In the genomic region with DNA sequence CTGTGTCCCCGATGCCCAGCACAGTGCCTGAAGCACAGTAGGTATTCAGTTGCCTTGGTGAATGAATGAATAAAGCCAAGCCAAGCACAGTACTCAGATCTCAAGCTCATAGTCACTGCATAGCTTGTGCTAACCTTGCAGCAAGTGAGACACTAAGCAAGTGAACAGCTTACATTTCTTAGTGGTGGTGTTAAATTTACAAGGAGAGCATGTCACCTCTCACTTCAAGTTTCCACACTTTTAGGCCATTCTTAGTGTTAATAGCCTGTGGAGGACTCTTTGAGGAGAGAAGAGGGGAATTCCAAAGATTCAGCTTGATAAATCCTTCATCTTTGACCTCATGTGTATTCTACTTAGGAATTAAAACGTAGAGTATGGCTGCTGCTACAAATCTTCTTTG, we compare ENCODE assay signal across 18 cellular contexts.
DNase-seq lines count a peak whose midpoint lies in the region; ATAC-seq, FAIRE-seq and TF ChIP-seq lines count a peak whose summit lies in the region.
"Had no signal": no experiment of that assay in that cellular context is flagged by ENCODE, and none has a peak within 500 bp of the region (broad histone marks: within the 10 kb centered on the region; RNA-seq: fewer than 3 reads in every experiment).

No MANE protein-coding gene starts in this region.

- 42 to 83% methylated on average over 1 to 2 of the region's 2 CpGs for WGBS in gastroesophageal sphincter (ENCODE audit: low coverage in 1 of 2), 2 donors

- no peak for DNase-seq in GM12891 (ENCODE audit: insufficient read length, low spot score)
- DNase-seq in glutamatergic neuron, result no peak
- no peak for DNase-seq in stimulated activated naive B cell treated with anti-CD40 and anti-IgM and Interleukin-4, amounts not matched to agents 10 μg/mL and 1 μg/mL and 100 μg/mL, for 72 hours
- no peak for DNase-seq in SHP77 (lab: John Stamatoyannopoulos, UW)
- DNase-seq in activated naive CD8-positive, alpha-beta T cell treated with anti-CD3 and anti-CD28 coated beads for 36 hours, result no peak
- DNase-seq: activated CD4-positive, alpha-beta T cell treated with anti-CD3 and anti-CD28 coated beads, Interleukin-2, amount 50 U/mL, for 1 hour; activated T-cell treated with anti-CD3 and anti-CD28 coated beads for 4 hours; dermis blood vessel endothelial cell; erythroblast; immature natural killer cell; NCI-H1048; NCI-H2081 had no signal

- no peak overlapping the region for H2AFZ ChIP-seq in OCI-LY1 (ENCODE audit: low read length)

- TF ChIP-seq POLR2A in GM12891 (IDR thresholded peaks at IDR 0.05; ENCODE audit: low read depth, low read length), result no peak
- no peak for TF ChIP-seq POLR2A in gastroesophageal sphincter (IDR thresholded peaks at IDR 0.05)

- no peaks in the 10 kb centered on the region for H4K20me1 ChIP-seq in OCI-LY1 (ENCODE audit: insufficient read depth, low read length)

- H3K4me1 Mint-ChIP-seq in glutamatergic neuron (ENCODE audit: low read depth, unreplicated experiment), result peaks cover 81% of the 10 kb centered on the region
- peaks cover 54 to 76% of the 10 kb centered on the region in 2 donors for H3K4me1 Mint-ChIP-seq in stimulated activated naive B cell treated with anti-CD40 and anti-IgM and Interleukin-4, amounts not matched to agents 10 μg/mL and 1 μg/mL and 100 μg/mL, for 72 hours
- H3K4me1 Mint-ChIP-seq in activated naive CD8-positive, alpha-beta T cell treated with anti-CD3 and anti-CD28 coated beads for 36 hours, result no peaks in the 10 kb centered on the region
- H3K4me1 Mint-ChIP-seq: immature natural killer cell had no signal

- TF ChIP-seq CTCF in OCI-LY1 (IDR thresholded peaks at IDR 0.05; ENCODE audit: low read length), result no peak
- TF ChIP-seq CTCF in glutamatergic neuron (IDR thresholded peaks at IDR 0.05; ENCODE audit: partially characterized antibody, unreplicated experiment), result no peak
- no peak for TF ChIP-seq CTCF in gastroesophageal sphincter (IDR thresholded peaks at IDR 0.05)

- H3K27ac ChIP-seq in OCI-LY1 (ENCODE audit: low read depth, low read length, poor library complexity, severe bottlenecking), result peak overlapping the region; percentile 42
- no peak overlapping the region for H3K27ac ChIP-seq in gastroesophageal sphincter
- H3K27ac ChIP-seq: vagina had no signal

- no peaks in the 10 kb centered on the region for H3F3A ChIP-seq in OCI-LY1 (ENCODE audit: insufficient read depth, low read length)

- H3K4me3 ChIP-seq in OCI-LY1 (ENCODE audit: low read depth, low read length, poor library complexity, severe bottlenecking), result no peak overlapping the region
- H3K4me3 ChIP-seq in gastroesophageal sphincter, result no peak overlapping the region
- H3K4me3 ChIP-seq: breast epithelium, vagina had no signal

- no peak for ATAC-seq in stimulated activated naive B cell treated with anti-CD40 and anti-IgM and Interleukin-4, amounts not matched to agents 10 μg/mL and 1 μg/mL and 100 μg/mL, for 72 hours (replicated peaks)
- ATAC-seq in gastroesophageal sphincter (no peak), HG03159 (IDR thresholded peaks at IDR 0.05; ENCODE audit: unreplicated experiment) (no peak)
- ATAC-seq: activated naive CD4-positive, alpha-beta T cell treated with anti-CD3 and anti-CD28 coated beads, Interleukin-2, amount 50 U/mL, for 72 hours had no signal

- H3K27me3 ChIP-seq in OCI-LY1 (ENCODE audit: insufficient read depth, low read length) (no peaks in the 10 kb centered on the region), gastroesophageal sphincter (no peaks in the 10 kb centered on the region)
- H3K27me3 ChIP-seq: breast epithelium, vagina had no signal

- peak overlapping the region; percentile 82 for H3K4me3 Mint-ChIP-seq in glutamatergic neuron (ENCODE audit: unreplicated experiment)
- peak overlapping the region; percentile 29 to 70 for H3K4me3 Mint-ChIP-seq in stimulated activated naive B cell treated with anti-CD40 and anti-IgM and Interleukin-4, amounts not matched to agents 10 μg/mL and 1 μg/mL and 100 μg/mL, for 72 hours
- H3K4me3 Mint-ChIP-seq in activated naive CD8-positive, alpha-beta T cell treated with anti-CD3 and anti-CD28 coated beads for 36 hours, result no peak overlapping the region
- H3K4me3 Mint-ChIP-seq: immature natural killer cell had no signal

- H3K9me2 ChIP-seq in OCI-LY1 (ENCODE audit: low read depth, low read length), result no peaks in the 10 kb centered on the region

- H3K9me3 ChIP-seq in OCI-LY1 (ENCODE audit: low read length) (no peaks in the 10 kb centered on the region), gastroesophageal sphincter (no peaks in the 10 kb centered on the region)
- H3K9me3 ChIP-seq: breast epithelium, vagina had no signal

- H3K9me3 Mint-ChIP-seq in glutamatergic neuron (ENCODE audit: unreplicated experiment), result peaks cover 29% of the 10 kb centered on the region
- no peaks in the 10 kb centered on the region for H3K9me3 Mint-ChIP-seq in stimulated activated naive B cell treated with anti-CD40 and anti-IgM and Interleukin-4, amounts not matched to agents 10 μg/mL and 1 μg/mL and 100 μg/mL, for 72 hours
- H3K9me3 Mint-ChIP-seq in activated naive CD8-positive, alpha-beta T cell treated with anti-CD3 and anti-CD28 coated beads for 36 hours, result no peaks in the 10 kb centered on the region
- H3K9me3 Mint-ChIP-seq: activated naive CD4-positive, alpha-beta T cell treated with anti-CD3 and anti-CD28 coated beads, Interleukin-2, amount 50 U/mL, for 72 hours; immature natural killer cell had no signal

- H3K4me2 ChIP-seq in OCI-LY1 (ENCODE audit: low read length), result peak overlapping the region; percentile 51; the same call in 1 of the 2 replicates

- peaks cover 40% of the 10 kb centered on the region; the same call in 1 of the 2 replicates for H3K36me3 ChIP-seq in OCI-LY1 (ENCODE audit: insufficient read depth, low read length)
- no peaks in the 10 kb centered on the region for H3K36me3 ChIP-seq in gastroesophageal sphincter
- H3K36me3 ChIP-seq: breast epithelium, vagina had no signal

- no peaks in the 10 kb centered on the region for H3K36me3 Mint-ChIP-seq in glutamatergic neuron (ENCODE audit: unreplicated experiment)
- peaks cover 34 to 58% of the 10 kb centered on the region in 2 donors for H3K36me3 Mint-ChIP-seq in stimulated activated naive B cell treated with anti-CD40 and anti-IgM and Interleukin-4, amounts not matched to agents 10 μg/mL and 1 μg/mL and 100 μg/mL, for 72 hours
- no peaks in the 10 kb centered on the region for H3K36me3 Mint-ChIP-seq in activated naive CD8-positive, alpha-beta T cell treated with anti-CD3 and anti-CD28 coated beads for 36 hours
- H3K36me3 Mint-ChIP-seq: immature natural killer cell had no signal

- peaks cover 23% of the 10 kb centered on the region for H3K27me3 Mint-ChIP-seq in glutamatergic neuron (ENCODE audit: unreplicated experiment)
- H3K27me3 Mint-ChIP-seq in stimulated activated naive B cell treated with anti-CD40 and anti-IgM and Interleukin-4, amounts not matched to agents 10 μg/mL and 1 μg/mL and 100 μg/mL, for 72 hours, result no peaks in the 10 kb centered on the region
- no peaks in the 10 kb centered on the region for H3K27me3 Mint-ChIP-seq in activated naive CD8-positive, alpha-beta T cell treated with anti-CD3 and anti-CD28 coated beads for 36 hours

- peaks cover 87% of the 10 kb centered on the region for H3K79me2 ChIP-seq in OCI-LY1 (ENCODE audit: insufficient read depth, low read length)

- peak overlapping the region; percentile 89 for H3K27ac Mint-ChIP-seq in glutamatergic neuron (ENCODE audit: unreplicated experiment)
- peak overlapping the region; percentile 96 for H3K27ac Mint-ChIP-seq in stimulated activated naive B cell treated with anti-CD40 and anti-IgM and Interleukin-4, amounts not matched to agents 10 μg/mL and 1 μg/mL and 100 μg/mL, for 72 hours
- H3K27ac Mint-ChIP-seq in activated naive CD8-positive, alpha-beta T cell treated with anti-CD3 and anti-CD28 coated beads for 36 hours, result no peak overlapping the region

- peaks cover 90% of the 10 kb centered on the region for H3K4me1 ChIP-seq in OCI-LY1 (ENCODE audit: insufficient read depth, low read length, severe bottlenecking)
- H3K4me1 ChIP-seq in gastroesophageal sphincter, result peaks cover 0 to 45% (median 28%) of the 10 kb centered on the region in 3 donors
- H3K4me1 ChIP-seq: breast epithelium had no signal

- H3K9ac ChIP-seq in OCI-LY1 (ENCODE audit: low read length), result peak overlapping the region; percentile 4; the same call in 1 of the 2 replicates

- peak; percentile 35 for FAIRE-seq in GM12891 (lab: Jason Lieb, UNC)

- TF ChIP-seq EP300 in gastroesophageal sphincter (IDR thresholded peaks at IDR 0.05), result no peak

TF ChIP-seq in GM12891, 5 proteins besides CTCF, POLR2A, EP300 and RAD21:
- TF ChIP-seq SPI1 (IDR thresholded peaks at IDR 0.05; ENCODE audit: low read depth, low read length) (no peak), TAF1 (IDR thresholded peaks at IDR 0.05; ENCODE audit: low read depth, low read length) (no peak)
